ENCODE assay signal across 1 cellular context in the genomic region with DNA sequence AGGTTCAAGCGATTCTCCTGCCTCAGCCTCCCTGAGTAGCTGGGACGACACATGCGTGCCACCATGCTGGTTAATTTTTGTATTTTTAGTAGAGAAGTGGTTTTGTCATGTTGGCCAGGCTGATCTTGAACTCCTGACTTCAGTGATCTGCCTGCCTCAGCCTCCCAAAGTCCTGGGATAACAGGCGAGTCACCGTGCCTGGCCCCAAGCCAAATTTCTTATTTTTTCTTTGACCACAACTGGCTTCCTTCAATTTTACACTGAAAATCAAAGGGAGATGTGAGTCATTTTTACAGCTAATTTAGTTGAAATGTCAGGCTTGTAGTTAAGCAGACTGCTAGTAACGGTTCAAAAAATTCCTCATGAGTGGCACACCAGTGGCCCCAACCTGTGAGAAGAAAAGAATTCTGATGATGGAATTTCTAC.
TF ChIP-seq lines count a peak whose summit lies in the region.

No MANE protein-coding gene starts in this region.

TF ChIP-seq in SK-N-SH, 30 proteins besides CTCF, POLR2A, EP300 and RAD21 (continued from another document):
- no peak for TF ChIP-seq SIN3A (IDR thresholded peaks at IDR 0.05; ENCODE audit: borderline replicate concordance, low read depth, low read length)
TF ChIP-seq in SK-N-SH: peak in this region for 8.
